ENCODE assay signal across 9 cellular contexts in the genomic region with DNA sequence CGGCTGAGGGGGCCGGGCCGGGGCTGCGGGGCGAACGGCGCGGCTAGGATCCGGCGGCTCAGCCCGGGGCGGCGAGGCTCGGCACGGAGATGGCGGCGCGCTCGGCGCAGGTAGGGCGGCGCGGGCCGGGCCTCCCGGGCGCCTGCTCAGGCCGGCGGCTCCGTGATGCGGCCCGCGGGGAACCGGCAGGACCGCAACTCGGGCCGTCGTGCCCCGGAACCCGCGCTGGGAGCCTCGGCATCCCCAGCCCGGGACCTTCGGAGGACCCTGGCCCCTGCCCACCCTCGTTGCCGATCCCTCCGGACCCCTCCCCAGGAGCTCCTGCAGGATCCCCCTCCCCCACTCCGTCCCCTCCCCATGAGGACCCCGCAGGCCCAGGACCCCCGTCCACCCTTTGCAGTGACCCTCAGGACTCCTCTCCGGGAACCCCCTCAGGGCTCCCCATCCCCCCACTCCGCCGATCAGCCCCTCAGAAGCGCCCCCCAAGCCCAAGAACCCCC. TPM values are rescaled to one million over a fixed set of nuclear protein-coding genes. Genes with fewer than 3 reads are reported as not detected.
DNase-seq lines count a peak whose midpoint lies in the region; ATAC-seq, FAIRE-seq and TF ChIP-seq lines count a peak whose summit lies in the region.
"Had no signal": no experiment of that assay in that cellular context is flagged by ENCODE, and none has a peak within 500 bp of the region (broad histone marks: within the 10 kb centered on the region; RNA-seq: fewer than 3 reads in every experiment).

No MANE protein-coding gene starts in this region.

- peak overlapping the region; percentile 75 for H3K9ac ChIP-seq in astrocyte (ENCODE audit: low read length)

- H3K27ac Mint-ChIP-seq in activated naive CD4-positive, alpha-beta T cell treated with anti-CD3 and anti-CD28 coated beads, Interleukin-2, amount 10 ng/mL, durations not matched to agents 7 days and 5 days: no peak overlapping the region
- no peak overlapping the region for H3K27ac Mint-ChIP-seq in astrocyte (ENCODE audit: unreplicated experiment)

- peak overlapping the region; percentile 84 for H3K4me2 ChIP-seq in astrocyte (ENCODE audit: low read length)

- H3K9me3 Mint-ChIP-seq in activated naive CD4-positive, alpha-beta T cell treated with anti-CD3 and anti-CD28 coated beads, Interleukin-2, amount 10 ng/mL, durations not matched to agents 7 days and 5 days: no peaks in the 10 kb centered on the region
- no peaks in the 10 kb centered on the region for H3K9me3 Mint-ChIP-seq in astrocyte (ENCODE audit: unreplicated experiment)
- H3K9me3 Mint-ChIP-seq: type B pancreatic cell had no signal

- H3K4me3 ChIP-seq in astrocyte (ENCODE audit: insufficient read depth, low read depth, low read length) (peak overlapping the region; percentile 44), lower leg skin (ENCODE audit: low read depth, poor library complexity, severe bottlenecking) (peak overlapping the region; percentile 33), transverse colon (peak overlapping the region; percentile 86 to 95 (median 92))

- H3K36me3 Mint-ChIP-seq in activated naive CD4-positive, alpha-beta T cell treated with anti-CD3 and anti-CD28 coated beads, Interleukin-2, amount 10 ng/mL, durations not matched to agents 7 days and 5 days: no peaks in the 10 kb centered on the region
- no peaks in the 10 kb centered on the region for H3K36me3 Mint-ChIP-seq in astrocyte (ENCODE audit: low read depth, unreplicated experiment)
- H3K36me3 Mint-ChIP-seq: type B pancreatic cell had no signal

- intact Hi-C loops in lower leg skin (cut with DNase I; ENCODE audit: low total_unique reads) (no loop called here), transverse colon (cut with DNase I; ENCODE audit: low total_unique reads) (no loop called here)

- CTCF ChIA-PET in activated naive CD4-positive, alpha-beta T cell treated with anti-CD3 and anti-CD28 coated beads, Interleukin-2, amount 10 ng/mL, durations not matched to agents 7 days and 5 days (lab: Charles Lee): no interaction called here

- in situ Hi-C loops in transverse colon (cut with MboI; ENCODE audit: low pct_ligation_motif_present in 1 of 4, low pct_unique_long_range_greater_than_20kb in 1 of 4, low sequenced_read_pairs in 3 of 4): no loop called here

- ATAC-seq in HG03469 (IDR thresholded peaks at IDR 0.05; ENCODE audit: unreplicated experiment): no peak

- no peak for DNase-seq in activated naive CD4-positive, alpha-beta T cell treated with anti-CD3 and anti-CD28 coated beads, Interleukin-2, amount 10 ng/mL, durations not matched to agents 7 days and 5 days
- no peak for DNase-seq in activated naive CD4-positive, alpha-beta T cell treated with anti-CD3 and anti-CD28 coated beads, Interleukin-2, amount 50 U/mL, for 16 hours
- no peak for DNase-seq in astrocyte (ENCODE audit: low read depth)
- DNase-seq in lower leg skin (ENCODE audit: low spot score in 2 of 2): no peak
- peak; percentile 30 for DNase-seq in transverse colon
- no peak for DNase-seq in NCI-H2107 (lab: John Stamatoyannopoulos, UW)
- DNase-seq in AG08395 (ENCODE audit: low spot score): no peak

- H3K4me1 Mint-ChIP-seq in activated naive CD4-positive, alpha-beta T cell treated with anti-CD3 and anti-CD28 coated beads, Interleukin-2, amount 10 ng/mL, durations not matched to agents 7 days and 5 days: peaks cover 28% of the 10 kb centered on the region
- H3K4me1 Mint-ChIP-seq in astrocyte (ENCODE audit: low read depth, unreplicated experiment): peaks cover 14% of the 10 kb centered on the region

- no peak overlapping the region for H2AFZ ChIP-seq in astrocyte (ENCODE audit: low read depth, low read length)

- 0 to 3% methylated on average over 3 to 6 of the region's 53 CpGs for WGBS in lower leg skin, 2 donors
- 11% methylated on average over 3 of the region's 53 CpGs; no CpG with 5 or more reads in 1 of the 2 donors for WGBS in transverse colon (ENCODE audit: low coverage in 1 of 2), 2 donors

- peaks cover 11% of the 10 kb centered on the region for H3K4me1 ChIP-seq in astrocyte (ENCODE audit: insufficient read depth, low read length)
- H3K4me1 ChIP-seq in transverse colon: peaks cover 7 to 45% (median 26%) of the 10 kb centered on the region in 4 donors

- peaks cover 8% of the 10 kb centered on the region for H3K79me2 ChIP-seq in astrocyte (ENCODE audit: insufficient read depth, low read length)

- peaks cover 36% of the 10 kb centered on the region for H4K20me1 ChIP-seq in astrocyte (ENCODE audit: insufficient read depth, low read length)

- TF ChIP-seq POLR2A in lower leg skin (IDR thresholded peaks at IDR 0.05) (no peak), transverse colon (IDR thresholded peaks at IDR 0.05) (no peak)

- H3K27ac ChIP-seq in astrocyte (ENCODE audit: low read depth, low read length) (no peak overlapping the region), transverse colon (peak overlapping the region in 3 of 4 donors; percentile 72 to 76 (median 75))

- peaks cover 48% of the 10 kb centered on the region for H3K27me3 Mint-ChIP-seq in activated naive CD4-positive, alpha-beta T cell treated with anti-CD3 and anti-CD28 coated beads, Interleukin-2, amount 10 ng/mL, durations not matched to agents 7 days and 5 days
- H3K27me3 Mint-ChIP-seq in astrocyte (ENCODE audit: low read depth, unreplicated experiment): peaks cover 18% of the 10 kb centered on the region

- no peaks in the 10 kb centered on the region for H3K9me3 ChIP-seq in astrocyte (ENCODE audit: insufficient read depth, low read depth, low read length)
- no peaks in the 10 kb centered on the region for H3K9me3 ChIP-seq in transverse colon

- H3K27me3 ChIP-seq in astrocyte (ENCODE audit: insufficient read depth, low read length) (peaks cover 2% of the 10 kb centered on the region), transverse colon (peaks cover 3% of the 10 kb centered on the region)

- no peaks in the 10 kb centered on the region for H3K36me3 ChIP-seq in astrocyte (ENCODE audit: insufficient read depth, low read length)
- no peaks in the 10 kb centered on the region for H3K36me3 ChIP-seq in transverse colon

- H3K4me3 Mint-ChIP-seq in activated naive CD4-positive, alpha-beta T cell treated with anti-CD3 and anti-CD28 coated beads, Interleukin-2, amount 10 ng/mL, durations not matched to agents 7 days and 5 days: peak overlapping the region; percentile 77
- H3K4me3 Mint-ChIP-seq in astrocyte (ENCODE audit: unreplicated experiment): peak overlapping the region; percentile 87

- FAIRE-seq in astrocyte (lab: Jason Lieb, UNC): no peak

- TF ChIP-seq EP300 in transverse colon (IDR thresholded peaks at IDR 0.05; ENCODE audit: low read depth): no peak

- TF ChIP-seq CTCF in astrocyte (IDR thresholded peaks at IDR 0.05; ENCODE audit: insufficient read depth, low read depth, low read length) (no peak), lower leg skin (IDR thresholded peaks at IDR 0.05) (no peak), transverse colon (IDR thresholded peaks at IDR 0.05) (no peak)

RNA-seq across cellular contexts. Expression of a gene that starts 0.3 kb away (rescaled TPM):
- total RNA-seq in astrocyte (22.1 and 25.7 TPM in 2 replicates), lower leg skin (10 to 100 TPM; 16.2 to 23.3 (median 20.0) TPM), transverse colon (10 to 100 TPM in 3 of 4 donors, 1 to 10 TPM in 1; 8.5 to 65.8 (median 15.0) TPM)

RNA-seq across cellular contexts. Expression of a gene that starts 43.9 kb away (rescaled TPM):
- total RNA-seq in astrocyte: 0.55 and 1.3 TPM in 2 replicates
- total RNA-seq in lower leg skin: under 1 TPM; 0.72 to 0.93 (median 0.83) TPM
- total RNA-seq in transverse colon: under 1 TPM in 1 of 4 donors, not detected in 3; 0.16 TPM

RNA-seq across cellular contexts. Expression of a gene that starts 58.0 kb away (rescaled TPM):
- total RNA-seq in astrocyte: 6.5 and 6.6 TPM in 2 replicates
- total RNA-seq in lower leg skin: 10 to 100 TPM; 27.3 to 31.8 (median 29.8) TPM
- total RNA-seq in transverse colon: 1 to 10 TPM in 1 of 4 donors, under 1 TPM in 1, not detected in 2; 0.79 to 1.5 TPM

Comparison
In these comparisons a context has a peak if more than half of its experiments do, and no peak if none do; other contexts are left out.
1. H3K4me3 ChIP-seq: peak in every context shown above with its lines; median percentile 92 in transverse colon; 44 in astrocyte; 33 in lower leg skin.